In genomic region chr5:50969207-50970145, GRCh38 we compare ENCODE assay signal across 9 cellular contexts.
A peak's percentile ranks its signal among the peaks of the same experiment; 100 is the strongest.
DNase-seq lines count a peak whose midpoint lies in the region; ATAC-seq and TF ChIP-seq lines count a peak whose summit lies in the region.
"Had no signal": no experiment of that assay in that cellular context is flagged by ENCODE, and none has a peak within 500 bp of the region (broad histone marks: within the 10 kb centered on the region; RNA-seq: fewer than 3 reads in every experiment).

No MANE protein-coding gene starts in this region.

- H3K27me3 Mint-ChIP-seq in GM23338 (ENCODE audit: insufficient read depth, low read depth, poor library complexity) = peaks cover 71% of the 10 kb centered on the region

- H3K4me3 ChIP-seq in GM23338 (peak overlapping the region; percentile 76), Peyer's patch (peak overlapping the region in 3 of 4 donors; percentile 5 to 49 (median 20)), iPS DF 6.9 (ENCODE audit: low read length) (peak overlapping the region; percentile 30; the same call in 1 of the 2 replicates), skeletal muscle cell (ENCODE audit: low read depth, low read length) (peak overlapping the region; percentile 22)

- H3K27ac Mint-ChIP-seq in GM23338 = no peak overlapping the region

- H3K4me1 Mint-ChIP-seq in GM23338 = peaks cover 50% of the 10 kb centered on the region

- peak overlapping the region; percentile 54 for H2AFZ ChIP-seq in GM23338

- DNase-seq in GM23338 (ENCODE audit: low spot score) (peak; percentile 60), Peyer's patch (no peak), iPS DF 6.9 (ENCODE audit: low read depth, low spot score) (no peak), skeletal muscle cell (ENCODE audit: low read depth) (no peak), mucosa of gallbladder (ENCODE audit: low spot score) (no peak), NCI-H187 (lab: John Stamatoyannopoulos, UW) (no peak), NCI-H1930 (lab: John Stamatoyannopoulos, UW) (no peak)
- DNase-seq in stimulated activated naive CD4-positive, alpha-beta T cell treated with Interleukin-2 at 50 U/mL for 16 hours (lab: John Stamatoyannopoulos, UW) = no peak
- DNase-seq: NCI-H446 treated with DMSO at 0.1 percent for 48 hours had no signal

- H3K4me3 Mint-ChIP-seq in GM23338 = peak overlapping the region; percentile 70

- H3K4me1 ChIP-seq in GM23338 (ENCODE audit: insufficient read depth) = peaks cover 50% of the 10 kb centered on the region
- H3K4me1 ChIP-seq in Peyer's patch = peaks cover 0 to 43% (median 7%) of the 10 kb centered on the region in 4 donors
- H3K4me1 ChIP-seq in iPS DF 6.9 (ENCODE audit: control insufficient read depth, insufficient read depth, low read length) = peaks cover 4% of the 10 kb centered on the region; the same call in 1 of the 2 replicates

- no peaks in the 10 kb centered on the region for H3K9me3 ChIP-seq in Peyer's patch
- no peaks in the 10 kb centered on the region for H3K9me3 ChIP-seq in iPS DF 6.9 (ENCODE audit: control insufficient read depth, insufficient read depth, low read length)

- TF ChIP-seq CTCF in GM23338 (conservative IDR thresholded peaks at IDR 0.05; ENCODE audit: low read depth in 2 of 2) (no peak), Peyer's patch (IDR thresholded peaks at IDR 0.05) (no peak)

- H3K27ac ChIP-seq in GM23338 (ENCODE audit: low read depth) (no peak overlapping the region), Peyer's patch (no peak overlapping the region), iPS DF 6.9 (ENCODE audit: low read length) (no peak overlapping the region)

- H3K27me3 ChIP-seq in GM23338 (ENCODE audit: insufficient read depth) (peaks cover 76% of the 10 kb centered on the region), Peyer's patch (peaks cover 0 to 44% of the 10 kb centered on the region in 2 donors), iPS DF 6.9 (ENCODE audit: control insufficient read depth, insufficient read depth, low read length) (peaks cover 54% of the 10 kb centered on the region)

- TF ChIP-seq POLR2A in Peyer's patch (IDR thresholded peaks at IDR 0.05) = no peak

- no CpG with 5 or more reads among the region's 64 CpGs for WGBS in iPS DF 6.9 (ENCODE audit: insufficient coverage, insufficient read length)

- ATAC-seq in GM23338 = peak; percentile 54

- no peaks in the 10 kb centered on the region for H3K9me3 Mint-ChIP-seq in GM23338

- H3K4me2 ChIP-seq in GM23338 = peak overlapping the region; percentile 96

- peaks cover 15% of the 10 kb centered on the region for H4K20me1 ChIP-seq in GM23338 (replicated peaks; ENCODE audit: insufficient read depth)

- no peaks in the 10 kb centered on the region; the same call in 2 of the 3 replicates for H3K36me3 Mint-ChIP-seq in GM23338 (ENCODE audit: low read depth)

- H3K36me3 ChIP-seq in GM23338 (ENCODE audit: insufficient read depth) (no peaks in the 10 kb centered on the region), Peyer's patch (no peaks in the 10 kb centered on the region), iPS DF 6.9 (ENCODE audit: control insufficient read depth, insufficient read depth, low read length) (no peaks in the 10 kb centered on the region)

- no peaks in the 10 kb centered on the region for H3K9me2 ChIP-seq in GM23338 (ENCODE audit: insufficient read depth)

- H3F3A ChIP-seq in GM23338 (replicated peaks; ENCODE audit: low read depth) = peaks cover 20% of the 10 kb centered on the region; the same call in 1 of the 2 replicates

- no peaks in the 10 kb centered on the region for H3K79me2 ChIP-seq in GM23338 (replicated peaks; ENCODE audit: insufficient read depth)

TF ChIP-seq in GM23338, 12 proteins besides CTCF, POLR2A, EP300 and RAD21:
- peak; percentile 66 for TF ChIP-seq EZH2 (IDR thresholded peaks at IDR 0.05; ENCODE audit: low read depth, unreplicated experiment)
- TF ChIP-seq STAT1 (IDR thresholded peaks at IDR 0.05; ENCODE audit: unreplicated experiment) = no peak

Comparison
In these comparisons a context has a peak if more than half of its experiments do, and no peak if none do; other contexts are left out.
1. H3K4me3 ChIP-seq: peak in every context shown above with its lines; median percentile 76 in GM23338; 30 in iPS DF 6.9; 22 in skeletal muscle cell; 20 in Peyer's patch.